2 cellular contexts compared by ENCODE assay signal in genomic region chr1:180612591-180612990, GRCh38.
TF ChIP-seq lines count a peak whose summit lies in the region.

No MANE protein-coding gene starts in this region.

TF ChIP-seq in K562, 482 proteins besides CTCF, POLR2A, EP300 and RAD21 (continued from another document):
- TF ChIP-seq MBD1 (CRISPR knock-in tag; IDR thresholded peaks at IDR 0.05) (peak; percentile 13; the same call in 1 of the 2 replicates), MYNN (IDR thresholded peaks at IDR 0.05) (peak; percentile 93; the same call in 1 of the 2 replicates), MYNN (CRISPR knock-in tag; IDR thresholded peaks at IDR 0.05) (no peak), RBM25 (IDR thresholded peaks at IDR 0.05; ENCODE audit: low read depth, low read length, severe bottlenecking) (no peak), PTRF (tag; IDR thresholded peaks at IDR 0.05) (no peak), ZNF175 (CRISPR knock-in tag; IDR thresholded peaks at IDR 0.05; ENCODE audit: low read depth) (peak; percentile 36; the same call in 1 of the 2 replicates), CEBPB (tag; IDR thresholded peaks at IDR 0.05) (peak; percentile 79)

TF ChIP-seq in SK-N-SH treated with all-trans-retinoic acid at 6 μM for 48 hours, 23 proteins besides CTCF, POLR2A, EP300 and RAD21 (continued from another document):
- TF ChIP-seq TOX (CRISPR knock-in tag; IDR thresholded peaks at IDR 0.05; ENCODE audit: borderline replicate concordance) (no peak), TSHZ2 (CRISPR knock-in tag; IDR thresholded peaks at IDR 0.05) (no peak), POU6F1 (CRISPR knock-in tag; IDR thresholded peaks at IDR 0.05; ENCODE audit: borderline replicate concordance, low read depth) (no peak)
